ENCODE assay signal across 9 cellular contexts in genomic region chr12:94805749-94806148, GRCh38.
DNase-seq lines count a peak whose midpoint lies in the region; ATAC-seq and TF ChIP-seq lines count a peak whose summit lies in the region.
"Had no signal": no experiment of that assay in that cellular context is flagged by ENCODE, and none has a peak within 500 bp of the region (broad histone marks: within the 10 kb centered on the region; RNA-seq: fewer than 3 reads in every experiment).

No MANE protein-coding gene starts in this region.

- H3K27ac Mint-ChIP-seq in activated T-helper 17 cell treated with anti-CD3 and anti-CD28 coated beads, Interleukin-2, amount 50 U/mL, for 72 hours = no peak overlapping the region
- H3K27ac Mint-ChIP-seq: T-helper 17 cell had no signal

- no peaks in the 10 kb centered on the region for H3K36me3 Mint-ChIP-seq in activated T-helper 17 cell treated with anti-CD3 and anti-CD28 coated beads, Interleukin-2, amount 50 U/mL, for 72 hours (ENCODE audit: low read depth)

- no peak for ATAC-seq in activated T-helper 17 cell treated with anti-CD3 and anti-CD28 coated beads, Interleukin-2, amount 50 U/mL, for 72 hours (replicated peaks)
- ATAC-seq: T-helper 17 cell had no signal

- no peak overlapping the region for H3K4me3 ChIP-seq in GM06990 (replicated peaks; ENCODE audit: low read depth, low read length)
- H3K4me3 ChIP-seq in epithelial cell of proximal tubule (ENCODE audit: low read depth, low read length) = no peak overlapping the region
- no peak overlapping the region for H3K4me3 ChIP-seq in colonic mucosa

- no peak for TF ChIP-seq CTCF in GM06990 (IDR thresholded peaks at IDR 0.05; ENCODE audit: insufficient read depth, low read length, poor library complexity, severe bottlenecking)
- no peak for TF ChIP-seq CTCF in epithelial cell of proximal tubule (conservative IDR thresholded peaks at IDR 0.05; ENCODE audit: low read depth, low read length)
- TF ChIP-seq CTCF in colonic mucosa (IDR thresholded peaks at IDR 0.05) = no peak

- no peak overlapping the region for H3K9ac ChIP-seq in colonic mucosa (ENCODE audit: low read depth in 2 of 2, low read length in 2 of 2)

- H3K27me3 Mint-ChIP-seq in activated T-helper 17 cell treated with anti-CD3 and anti-CD28 coated beads, Interleukin-2, amount 50 U/mL, for 72 hours = peaks cover 14% of the 10 kb centered on the region

- H3K4me1 ChIP-seq in colonic mucosa = no peaks in the 10 kb centered on the region

- peak; percentile 36 for DNase-seq in GM06990 (ENCODE audit: extremely low read depth, insufficient read length)
- DNase-seq in NAMALWA (ENCODE audit: low spot score) = peak; percentile 28
- peak; percentile 92 for DNase-seq in epithelial cell of proximal tubule (ENCODE audit: low read depth)
- peak; percentile 98 for DNase-seq in renal cortical epithelial cell (ENCODE audit: low read depth)
- DNase-seq in colonic mucosa = no peak
- DNase-seq in activated gamma-delta T cell (lab: John Stamatoyannopoulos, UW) = no peak
- DNase-seq: NCI-H2029, T-helper 17 cell had no signal

- no peaks in the 10 kb centered on the region for H3K9me3 Mint-ChIP-seq in activated T-helper 17 cell treated with anti-CD3 and anti-CD28 coated beads, Interleukin-2, amount 50 U/mL, for 72 hours

- no peak overlapping the region for H3K4me3 Mint-ChIP-seq in activated T-helper 17 cell treated with anti-CD3 and anti-CD28 coated beads, Interleukin-2, amount 50 U/mL, for 72 hours
- H3K4me3 Mint-ChIP-seq: T-helper 17 cell had no signal

- no peaks in the 10 kb centered on the region for H3K27me3 ChIP-seq in GM06990 (replicated peaks; ENCODE audit: control insufficient read depth, insufficient read depth, low read length)
- H3K27me3 ChIP-seq in colonic mucosa = no peaks in the 10 kb centered on the region

- intact Hi-C loops in colonic mucosa (cut with DNase I) = no loop called here

- no peak overlapping the region for H3K27ac ChIP-seq in colonic mucosa

- H3K9me3 ChIP-seq in colonic mucosa = no peaks in the 10 kb centered on the region

- peaks cover 10% of the 10 kb centered on the region for H3K36me3 ChIP-seq in GM06990 (ENCODE audit: control insufficient read depth, insufficient read depth, low read length)
- H3K36me3 ChIP-seq in colonic mucosa = no peaks in the 10 kb centered on the region

- no peaks in the 10 kb centered on the region for H3K4me1 Mint-ChIP-seq in activated T-helper 17 cell treated with anti-CD3 and anti-CD28 coated beads, Interleukin-2, amount 50 U/mL, for 72 hours
- H3K4me1 Mint-ChIP-seq: T-helper 17 cell had no signal

Comparison
In these comparisons a context has a peak if more than half of its experiments do, and no peak if none do; other contexts are left out.
1. DNase-seq: peak in GM06990 (single experiment), NAMALWA (single experiment), epithelial cell of proximal tubule (single experiment) and renal cortical epithelial cell (single experiment); none in colonic mucosa (single experiment) and activated gamma-delta T cell (single experiment).